Comparison of ENCODE assay signal across 1 cellular context in the genomic region with DNA sequence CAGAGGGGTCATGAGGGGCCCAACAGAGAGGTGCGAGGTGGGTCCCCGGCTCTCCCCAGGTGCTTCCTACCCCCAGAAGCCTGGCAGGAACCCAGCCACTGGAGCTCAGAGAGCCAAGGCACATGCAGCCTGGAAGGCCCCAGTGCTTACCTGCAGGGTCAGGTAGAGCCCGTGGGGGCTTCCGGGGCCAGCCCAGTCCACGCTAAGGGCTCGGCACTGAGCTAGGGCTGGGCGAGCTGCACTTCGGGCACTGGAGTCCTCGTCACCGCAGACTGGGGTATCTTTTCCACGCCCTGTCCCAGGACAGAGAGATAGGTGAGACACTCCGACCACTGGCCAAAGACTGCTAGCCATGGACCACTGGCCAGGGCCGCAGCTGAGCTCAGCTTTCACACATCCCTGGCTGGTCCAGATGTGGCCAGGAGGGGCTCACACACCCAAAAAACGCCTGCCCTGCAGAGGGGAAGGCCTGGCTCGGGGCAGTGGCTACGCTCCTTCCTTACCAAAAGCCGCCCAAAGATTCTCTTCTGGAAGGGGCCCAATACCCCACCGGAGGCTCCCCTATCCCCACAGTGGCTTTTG.
TF ChIP-seq lines count a peak whose summit lies in the region.

No MANE protein-coding gene starts in this region.

TF ChIP-seq in GM23338, 12 proteins besides CTCF, POLR2A, EP300 and RAD21 (continued from another document):
- TF ChIP-seq, protein P1, sequence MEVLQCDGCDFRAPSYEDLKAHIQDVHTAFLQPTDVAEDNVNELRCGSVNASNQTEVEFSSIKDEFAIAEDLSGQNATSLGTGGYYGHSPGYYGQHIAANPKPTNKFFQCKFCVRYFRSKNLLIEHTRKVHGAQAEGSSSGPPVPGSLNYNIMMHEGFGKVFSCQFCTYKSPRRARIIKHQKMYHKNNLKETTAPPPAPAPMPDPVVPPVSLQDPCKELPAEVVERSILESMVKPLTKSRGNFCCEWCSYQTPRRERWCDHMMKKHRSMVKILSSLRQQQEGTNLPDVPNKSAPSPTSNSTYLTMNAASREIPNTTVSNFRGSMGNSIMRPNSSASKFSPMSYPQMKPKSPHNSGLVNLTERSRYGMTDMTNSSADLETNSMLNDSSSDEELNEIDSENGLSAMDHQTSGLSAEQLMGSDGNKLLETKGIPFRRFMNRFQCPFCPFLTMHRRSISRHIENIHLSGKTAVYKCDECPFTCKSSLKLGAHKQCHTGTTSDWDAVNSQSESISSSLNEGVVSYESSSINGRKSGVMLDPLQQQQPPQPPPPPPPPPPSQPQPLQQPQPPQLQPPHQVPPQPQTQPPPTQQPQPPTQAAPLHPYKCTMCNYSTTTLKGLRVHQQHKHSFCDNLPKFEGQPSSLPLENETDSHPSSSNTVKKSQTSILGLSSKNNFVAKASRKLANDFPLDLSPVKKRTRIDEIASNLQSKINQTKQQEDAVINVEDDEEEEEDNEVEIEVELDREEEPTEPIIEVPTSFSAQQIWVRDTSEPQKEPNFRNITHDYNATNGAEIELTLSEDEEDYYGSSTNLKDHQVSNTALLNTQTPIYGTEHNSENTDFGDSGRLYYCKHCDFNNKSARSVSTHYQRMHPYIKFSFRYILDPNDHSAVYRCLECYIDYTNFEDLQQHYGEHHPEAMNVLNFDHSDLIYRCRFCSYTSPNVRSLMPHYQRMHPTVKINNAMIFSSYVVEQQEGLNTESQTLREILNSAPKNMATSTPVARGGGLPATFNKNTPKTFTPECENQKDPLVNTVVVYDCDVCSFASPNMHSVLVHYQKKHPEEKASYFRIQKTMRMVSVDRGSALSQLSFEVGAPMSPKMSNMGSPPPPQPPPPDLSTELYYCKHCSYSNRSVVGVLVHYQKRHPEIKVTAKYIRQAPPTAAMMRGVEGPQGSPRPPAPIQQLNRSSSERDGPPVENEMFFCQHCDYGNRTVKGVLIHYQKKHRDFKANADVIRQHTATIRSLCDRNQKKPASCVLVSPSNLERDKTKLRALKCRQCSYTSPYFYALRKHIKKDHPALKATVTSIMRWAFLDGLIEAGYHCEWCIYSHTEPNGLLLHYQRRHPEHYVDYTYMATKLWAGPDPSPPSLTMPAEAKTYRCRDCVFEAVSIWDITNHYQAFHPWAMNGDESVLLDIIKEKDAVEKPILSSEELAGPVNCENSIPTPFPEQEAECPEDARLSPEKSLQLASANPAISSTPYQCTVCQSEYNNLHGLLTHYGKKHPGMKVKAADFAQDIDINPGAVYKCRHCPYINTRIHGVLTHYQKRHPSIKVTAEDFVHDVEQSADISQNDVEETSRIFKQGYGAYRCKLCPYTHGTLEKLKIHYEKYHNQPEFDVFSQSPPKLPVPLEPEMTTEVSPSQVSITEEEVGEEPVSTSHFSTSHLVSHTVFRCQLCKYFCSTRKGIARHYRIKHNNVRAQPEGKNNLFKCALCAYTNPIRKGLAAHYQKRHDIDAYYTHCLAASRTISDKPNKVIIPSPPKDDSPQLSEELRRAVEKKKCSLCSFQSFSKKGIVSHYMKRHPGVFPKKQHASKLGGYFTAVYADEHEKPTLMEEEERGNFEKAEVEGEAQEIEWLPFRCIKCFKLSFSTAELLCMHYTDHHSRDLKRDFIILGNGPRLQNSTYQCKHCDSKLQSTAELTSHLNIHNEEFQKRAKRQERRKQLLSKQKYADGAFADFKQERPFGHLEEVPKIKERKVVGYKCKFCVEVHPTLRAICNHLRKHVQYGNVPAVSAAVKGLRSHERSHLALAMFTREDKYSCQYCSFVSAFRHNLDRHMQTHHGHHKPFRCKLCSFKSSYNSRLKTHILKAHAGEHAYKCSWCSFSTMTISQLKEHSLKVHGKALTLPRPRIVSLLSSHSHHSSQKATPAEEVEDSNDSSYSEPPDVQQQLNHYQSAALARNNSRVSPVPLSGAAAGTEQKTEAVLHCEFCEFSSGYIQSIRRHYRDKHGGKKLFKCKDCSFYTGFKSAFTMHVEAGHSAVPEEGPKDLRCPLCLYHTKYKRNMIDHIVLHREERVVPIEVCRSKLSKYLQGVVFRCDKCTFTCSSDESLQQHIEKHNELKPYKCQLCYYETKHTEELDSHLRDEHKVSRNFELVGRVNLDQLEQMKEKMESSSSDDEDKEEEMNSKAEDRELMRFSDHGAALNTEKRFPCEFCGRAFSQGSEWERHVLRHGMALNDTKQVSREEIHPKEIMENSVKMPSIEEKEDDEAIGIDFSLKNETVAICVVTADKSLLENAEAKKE (CRISPR knock-in tag; IDR thresholded peaks at IDR 0.05) = no peak
- TF ChIP-seq JUNB (IDR thresholded peaks at IDR 0.05; ENCODE audit: unreplicated experiment) = no peak
- TF ChIP-seq EZH2phosphoT487 (IDR thresholded peaks at IDR 0.05; ENCODE audit: unreplicated experiment) = no peak
- no peak for TF ChIP-seq ZNF114 (CRISPR knock-in tag; IDR thresholded peaks at IDR 0.05)
- no peak for TF ChIP-seq ZNF331 (CRISPR knock-in tag; IDR thresholded peaks at IDR 0.05; ENCODE audit: low read depth)
- TF ChIP-seq NANOG (IDR thresholded peaks at IDR 0.05; ENCODE audit: borderline replicate concordance) = no peak
- no peak for TF ChIP-seq CREB1 (CRISPR knock-in tag; IDR thresholded peaks at IDR 0.05; ENCODE audit: low read depth)
- TF ChIP-seq REST (IDR thresholded peaks at IDR 0.05; ENCODE audit: unreplicated experiment) = no peak
- TF ChIP-seq ETS1 (IDR thresholded peaks at IDR 0.05) = no peak
